In the genomic region with DNA sequence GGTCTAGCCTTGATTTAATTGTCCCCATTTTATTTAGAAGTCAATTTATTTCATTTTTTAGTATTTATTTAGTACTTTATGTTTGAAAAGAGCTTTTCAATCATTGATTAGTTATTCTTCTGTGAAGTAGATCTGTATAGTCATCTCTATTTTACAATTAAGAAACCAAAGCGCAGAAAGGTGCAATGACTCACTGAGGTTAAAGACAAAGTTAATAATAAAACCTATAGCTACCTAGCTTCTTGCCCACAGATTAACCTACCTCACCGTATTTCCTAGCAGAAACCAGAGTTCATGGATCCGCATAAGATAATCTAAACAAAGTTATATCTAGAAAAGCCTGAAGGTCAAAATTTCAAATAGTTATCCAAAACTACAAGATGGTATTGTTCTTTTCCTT, we compare ENCODE assay signal across 1 cellular context.
TF ChIP-seq lines count a peak whose summit lies in the region.

No MANE protein-coding gene starts in this region.

TF ChIP-seq in GM12878, 131 proteins besides CTCF, POLR2A, EP300 and RAD21 (continued from another document):
- TF ChIP-seq NR2C2 (IDR thresholded peaks at IDR 0.05; ENCODE audit: borderline replicate concordance, control insufficient read depth, insufficient read length, low read depth), result no peak
- no peak for TF ChIP-seq SMAD5 (IDR thresholded peaks at IDR 0.05; ENCODE audit: low read depth)
- TF ChIP-seq PAX8 (IDR thresholded peaks at IDR 0.05), result no peak
- no peak for TF ChIP-seq RELA (IDR thresholded peaks at IDR 0.05; ENCODE audit: borderline replicate concordance, partially characterized antibody)
- TF ChIP-seq NFXL1 (IDR thresholded peaks at IDR 0.05; ENCODE audit: borderline replicate concordance), result no peak
- no peak for TF ChIP-seq ESRRA (IDR thresholded peaks at IDR 0.05; ENCODE audit: low read length)
- TF ChIP-seq, protein P1, sequence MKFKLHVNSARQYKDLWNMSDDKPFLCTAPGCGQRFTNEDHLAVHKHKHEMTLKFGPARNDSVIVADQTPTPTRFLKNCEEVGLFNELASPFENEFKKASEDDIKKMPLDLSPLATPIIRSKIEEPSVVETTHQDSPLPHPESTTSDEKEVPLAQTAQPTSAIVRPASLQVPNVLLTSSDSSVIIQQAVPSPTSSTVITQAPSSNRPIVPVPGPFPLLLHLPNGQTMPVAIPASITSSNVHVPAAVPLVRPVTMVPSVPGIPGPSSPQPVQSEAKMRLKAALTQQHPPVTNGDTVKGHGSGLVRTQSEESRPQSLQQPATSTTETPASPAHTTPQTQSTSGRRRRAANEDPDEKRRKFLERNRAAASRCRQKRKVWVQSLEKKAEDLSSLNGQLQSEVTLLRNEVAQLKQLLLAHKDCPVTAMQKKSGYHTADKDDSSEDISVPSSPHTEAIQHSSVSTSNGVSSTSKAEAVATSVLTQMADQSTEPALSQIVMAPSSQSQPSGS (IDR thresholded peaks at IDR 0.05; ENCODE audit: low read length), result no peak
- no peak for TF ChIP-seq TCF3 (IDR thresholded peaks at IDR 0.05; ENCODE audit: borderline replicate concordance, insufficient read depth, low read depth, low read length)
- TF ChIP-seq GATAD2B (conservative IDR thresholded peaks at IDR 0.05; ENCODE audit: low read depth), result no peak
- TF ChIP-seq, protein P2, sequence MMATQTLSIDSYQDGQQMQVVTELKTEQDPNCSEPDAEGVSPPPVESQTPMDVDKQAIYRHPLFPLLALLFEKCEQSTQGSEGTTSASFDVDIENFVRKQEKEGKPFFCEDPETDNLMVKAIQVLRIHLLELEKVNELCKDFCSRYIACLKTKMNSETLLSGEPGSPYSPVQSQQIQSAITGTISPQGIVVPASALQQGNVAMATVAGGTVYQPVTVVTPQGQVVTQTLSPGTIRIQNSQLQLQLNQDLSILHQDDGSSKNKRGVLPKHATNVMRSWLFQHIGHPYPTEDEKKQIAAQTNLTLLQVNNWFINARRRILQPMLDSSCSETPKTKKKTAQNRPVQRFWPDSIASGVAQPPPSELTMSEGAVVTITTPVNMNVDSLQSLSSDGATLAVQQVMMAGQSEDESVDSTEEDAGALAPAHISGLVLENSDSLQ (IDR thresholded peaks at IDR 0.05), result no peak
- TF ChIP-seq NFIC (IDR thresholded peaks at IDR 0.05; ENCODE audit: low read depth, low read length), result no peak
